In genomic region chr15:91294795-91295194, GRCh38 we compare ENCODE assay signal across 22 cellular contexts.
"Had no signal": no experiment of that assay in that cellular context is flagged by ENCODE, and none has a peak within 500 bp of the region (broad histone marks: within the 10 kb centered on the region; RNA-seq: fewer than 3 reads in every experiment).

No MANE protein-coding gene starts in this region.

- ATAC-seq: effector memory CD8-positive, alpha-beta T cell; esophagus mucosa; foreskin keratinocyte; gastroesophageal sphincter; left lobe of liver; lower lobe of right lung; mucosa of descending colon had no signal

- DNase-seq: cortex of kidney; effector CD8-positive, alpha-beta T cell; effector memory CD8-positive, alpha-beta T cell; endodermal cell; erythroblast; foreskin keratinocyte; heart left ventricle; hippocampal formation; left colon; left ventricle myocardium inferior; lower lobe of right lung; mesenchymal stem cell; mucosa of descending colon; naive B cell had no signal

- FAIRE-seq: colon, endometrium, frontal cortex, islet of Langerhans, keratinocyte had no signal
